19 cellular contexts compared by ENCODE assay signal in genomic region chr5:104139840-104140239, GRCh38.
DNase-seq lines count a peak whose midpoint lies in the region; ATAC-seq, FAIRE-seq and TF ChIP-seq lines count a peak whose summit lies in the region.
"Had no signal": no experiment of that assay in that cellular context is flagged by ENCODE, and none has a peak within 500 bp of the region (broad histone marks: within the 10 kb centered on the region; RNA-seq: fewer than 3 reads in every experiment).

No MANE protein-coding gene starts in this region.

- H3K4me1 ChIP-seq in GM23338 (ENCODE audit: insufficient read depth), result 0 out of 2 replicates have a peak, but pooled peaks cover 6% of the 10 kb centered on the region
- H3K4me1 ChIP-seq: Caco-2, HAP-1 had no signal

- no peaks in the 10 kb centered on the region for H3K27me3 ChIP-seq in GM23338 (ENCODE audit: insufficient read depth)
- H3K27me3 ChIP-seq: BE2C had no signal

- peaks cover 4% of the 10 kb centered on the region; the same call in 2 of the 3 replicates for H3K4me1 Mint-ChIP-seq in GM23338
- H3K4me1 Mint-ChIP-seq in mesothelial cell of epicardium, result peaks cover 15% of the 10 kb centered on the region
- no peaks in the 10 kb centered on the region for H3K4me1 Mint-ChIP-seq in stimulated activated memory B cell treated with anti-CD40 and anti-IgM and Interleukin-4, amounts not matched to agents 10 μg/mL and 1 μg/mL and 100 μg/mL, for 72 hours

- peak; percentile 8 for DNase-seq in GM23338 (ENCODE audit: low spot score)
- no peak for DNase-seq in mesothelial cell of epicardium (ENCODE audit: low spot score in 2 of 2, unreplicated experiment in 2 of 2)
- DNase-seq in dedifferentiated amniotic fluid mesenchymal stem cell (ENCODE audit: extremely low spot score), result no peak
- DNase-seq in occipital lobe (lab: John Stamatoyannopoulos, UW), result no peak
- DNase-seq: BE2C; C1 segment of cervical spinal cord; Caco-2; CD4-positive, alpha-beta T cell; DMS153; DMS79; GF-D8; IMR-90 had no signal

- TF ChIP-seq CTCF in GM23338 (conservative IDR thresholded peaks at IDR 0.05; ENCODE audit: low read depth in 2 of 2) (no peak; a peak in 1 of 4 replicates), mesothelial cell of epicardium (IDR thresholded peaks at IDR 0.05; ENCODE audit: unreplicated experiment) (peak; percentile 50)

- no peaks in the 10 kb centered on the region for H3K9me2 ChIP-seq in GM23338 (ENCODE audit: insufficient read depth)

- H3K4me3 Mint-ChIP-seq in GM23338 (no peak overlapping the region), mesothelial cell of epicardium (no peak overlapping the region)
- H3K4me3 Mint-ChIP-seq in stimulated activated memory B cell treated with anti-CD40 and anti-IgM and Interleukin-4, amounts not matched to agents 10 μg/mL and 1 μg/mL and 100 μg/mL, for 72 hours, result no peak overlapping the region
- H3K4me3 Mint-ChIP-seq: CD4-positive, alpha-beta T cell had no signal

- no peaks in the 10 kb centered on the region for H3K79me2 ChIP-seq in GM23338 (replicated peaks; ENCODE audit: insufficient read depth)

- peaks cover 2% of the 10 kb centered on the region; the same call in 1 of the 3 replicates for H3K36me3 Mint-ChIP-seq in GM23338 (ENCODE audit: low read depth)
- no peaks in the 10 kb centered on the region for H3K36me3 Mint-ChIP-seq in mesothelial cell of epicardium
- no peaks in the 10 kb centered on the region for H3K36me3 Mint-ChIP-seq in stimulated activated memory B cell treated with anti-CD40 and anti-IgM and Interleukin-4, amounts not matched to agents 10 μg/mL and 1 μg/mL and 100 μg/mL, for 72 hours

- no peak overlapping the region for H2AFZ ChIP-seq in GM23338

- FAIRE-seq in colon (lab: Jason Lieb, UNC), result peak; percentile 21
- FAIRE-seq: D721Med, H1, HTR-8/SVneo, K562 had no signal

- no peaks in the 10 kb centered on the region for H3K36me3 ChIP-seq in GM23338 (ENCODE audit: insufficient read depth)
- H3K36me3 ChIP-seq: BE2C, HAP-1 had no signal

- no peak for ATAC-seq in GM23338
- ATAC-seq in stimulated activated memory B cell treated with anti-CD40 and anti-IgM and Interleukin-4, amounts not matched to agents 10 μg/mL and 1 μg/mL and 100 μg/mL, for 72 hours, result no peak
- ATAC-seq: K562 had no signal

- H3K9me3 Mint-ChIP-seq in GM23338 (no peaks in the 10 kb centered on the region), mesothelial cell of epicardium (no peaks in the 10 kb centered on the region)
- H3K9me3 Mint-ChIP-seq in stimulated activated memory B cell treated with anti-CD40 and anti-IgM and Interleukin-4, amounts not matched to agents 10 μg/mL and 1 μg/mL and 100 μg/mL, for 72 hours, result peaks cover 3% of the 10 kb centered on the region
- H3K9me3 Mint-ChIP-seq: CD4-positive, alpha-beta T cell had no signal

- no peak overlapping the region for H3K4me3 ChIP-seq in GM23338
- H3K4me3 ChIP-seq: HAP-1, K562 had no signal

- H3K27ac Mint-ChIP-seq in GM23338, result no peak overlapping the region
- H3K27ac Mint-ChIP-seq in mesothelial cell of epicardium, result no peak overlapping the region
- H3K27ac Mint-ChIP-seq in stimulated activated memory B cell treated with anti-CD40 and anti-IgM and Interleukin-4, amounts not matched to agents 10 μg/mL and 1 μg/mL and 100 μg/mL, for 72 hours, result no peak overlapping the region
- H3K27ac Mint-ChIP-seq: CD4-positive, alpha-beta T cell had no signal

- no peaks in the 10 kb centered on the region for H4K20me1 ChIP-seq in GM23338 (replicated peaks; ENCODE audit: insufficient read depth)

- H3K27ac ChIP-seq in GM23338 (ENCODE audit: low read depth), result no peak overlapping the region

- H3F3A ChIP-seq in GM23338 (replicated peaks; ENCODE audit: low read depth), result no peaks in the 10 kb centered on the region

- H3K4me2 ChIP-seq in GM23338, result no peak overlapping the region

- H3K27me3 Mint-ChIP-seq in GM23338 (ENCODE audit: insufficient read depth, low read depth, poor library complexity) (no peaks in the 10 kb centered on the region), mesothelial cell of epicardium (ENCODE audit: low read depth) (no peaks in the 10 kb centered on the region)
- H3K27me3 Mint-ChIP-seq in stimulated activated memory B cell treated with anti-CD40 and anti-IgM and Interleukin-4, amounts not matched to agents 10 μg/mL and 1 μg/mL and 100 μg/mL, for 72 hours, result no peaks in the 10 kb centered on the region
- H3K27me3 Mint-ChIP-seq: CD4-positive, alpha-beta T cell had no signal

TF ChIP-seq in GM23338, 12 proteins besides CTCF, POLR2A, EP300 and RAD21:
- TF ChIP-seq POLR2AphosphoS5 (IDR thresholded peaks at IDR 0.05; ENCODE audit: low read depth), result no peak
